In the genomic region with DNA sequence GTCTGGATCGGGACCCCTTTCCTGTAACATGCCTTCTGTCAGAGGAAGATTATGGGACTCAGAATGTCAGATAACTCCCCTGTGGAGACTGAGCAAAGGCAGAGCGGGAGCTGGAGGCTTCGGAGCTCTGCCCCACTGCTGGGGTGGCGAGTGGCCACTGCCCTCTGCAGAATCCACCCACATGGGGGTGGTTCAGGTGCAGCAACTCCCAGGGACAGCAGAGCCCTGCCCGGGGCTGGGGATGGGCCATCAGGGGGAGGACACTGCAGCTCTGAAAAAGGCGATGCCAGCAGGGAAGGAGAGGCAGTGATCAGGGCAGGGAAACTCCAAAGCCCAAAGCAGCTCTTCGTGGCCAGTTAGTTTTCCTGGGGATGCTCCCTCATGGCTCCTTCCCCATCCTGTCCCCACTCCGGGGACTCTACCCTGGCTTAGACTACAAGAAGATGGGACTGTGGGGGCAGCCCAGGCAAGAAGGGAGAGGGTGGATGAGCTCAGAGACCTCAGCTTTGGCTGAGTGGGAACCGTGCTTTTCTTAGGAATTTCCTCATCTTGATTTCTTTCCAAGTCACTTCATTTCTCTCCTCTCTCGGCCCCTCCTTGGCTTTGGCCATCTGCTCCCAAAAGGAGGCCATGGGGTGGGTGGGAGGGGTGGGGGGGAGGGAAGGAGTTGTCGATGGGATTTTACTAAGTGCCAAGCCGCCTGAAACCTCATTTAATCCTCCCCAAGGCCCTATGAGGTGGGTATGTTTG, we compare ENCODE assay signal across 21 cellular contexts. TPM values are rescaled to one million over a fixed set of nuclear protein-coding genes. Genes with fewer than 3 reads are reported as not detected.
A peak's percentile ranks its signal among the peaks of the same experiment; 100 is the strongest.
DNase-seq lines count a peak whose midpoint lies in the region; ATAC-seq lines count a peak whose summit lies in the region.
"Had no signal": no experiment of that assay in that cellular context is flagged by ENCODE, and none has a peak within 500 bp of the region (broad histone marks: within the 10 kb centered on the region; RNA-seq: fewer than 3 reads in every experiment).

No MANE protein-coding gene starts in this region.

- no peak overlapping the region for H3K27ac Mint-ChIP-seq in activated CD4-positive, alpha-beta memory T cell treated with anti-CD3 and anti-CD28 coated beads, Interleukin-2, amount 10 ng/mL, durations not matched to agents 7 days and 5 days
- H3K27ac Mint-ChIP-seq: activated CD4-positive, alpha-beta T cell treated with anti-CD3 and anti-CD28 coated beads, Interleukin-2, amount 10 ng/mL, durations not matched to agents 7 days and 5 days; activated naive CD8-positive, alpha-beta T cell; CD4-positive, CD25-positive, alpha-beta regulatory T cell; stimulated activated memory B cell treated with anti-CD40 and anti-IgM and Interleukin-4, amounts not matched to agents 10 μg/mL and 1 μg/mL and 100 μg/mL, for 72 hours had no signal

- no peaks in the 10 kb centered on the region for H3K36me3 ChIP-seq in SK-N-MC (ENCODE audit: insufficient read depth, low read length)
- peaks cover 0 to 21% (median 4%) of the 10 kb centered on the region in 5 donors for H3K36me3 ChIP-seq in subcutaneous abdominal adipose tissue (ENCODE audit: control insufficient read depth in 5 of 5, insufficient read depth in 5 of 5, low read length in 5 of 5)

- CTCF ChIA-PET in activated CD4-positive, alpha-beta memory T cell treated with anti-CD3 and anti-CD28 coated beads, Interleukin-2, amount 10 ng/mL, durations not matched to agents 7 days and 5 days (lab: Charles Lee): no interaction called here

- peaks cover 40% of the 10 kb centered on the region for H3K27me3 Mint-ChIP-seq in activated CD4-positive, alpha-beta memory T cell treated with anti-CD3 and anti-CD28 coated beads, Interleukin-2, amount 10 ng/mL, durations not matched to agents 7 days and 5 days

- no peak overlapping the region for H3K4me3 ChIP-seq in SK-N-MC
- peak overlapping the region in 2 of 5 donors; percentile 14 to 42 for H3K4me3 ChIP-seq in subcutaneous abdominal adipose tissue (ENCODE audit: low read depth in 1 of 5, low read length in 5 of 5)

- no peaks in the 10 kb centered on the region for H3K9me3 ChIP-seq in SK-N-MC (ENCODE audit: low read depth, low read length)
- no peaks in the 10 kb centered on the region for H3K9me3 ChIP-seq in subcutaneous abdominal adipose tissue (ENCODE audit: control insufficient read depth in 5 of 5, low read length in 5 of 5)

- no peaks in the 10 kb centered on the region for H3K36me3 Mint-ChIP-seq in activated CD4-positive, alpha-beta memory T cell treated with anti-CD3 and anti-CD28 coated beads, Interleukin-2, amount 10 ng/mL, durations not matched to agents 7 days and 5 days (ENCODE audit: low read depth)
- H3K36me3 Mint-ChIP-seq: activated naive CD8-positive, alpha-beta T cell; CD4-positive, CD25-positive, alpha-beta regulatory T cell; stimulated activated memory B cell treated with anti-CD40 and anti-IgM and Interleukin-4, amounts not matched to agents 10 μg/mL and 1 μg/mL and 100 μg/mL, for 72 hours had no signal

- POLR2A ChIA-PET in activated CD4-positive, alpha-beta memory T cell treated with anti-CD3 and anti-CD28 coated beads, Interleukin-2, amount 10 ng/mL, durations not matched to agents 7 days and 5 days (lab: Charles Lee): interaction anchor here (1.5 kb wide), 1 partner anchor 17 kb away, joined by 4 read pairs; no protein-coding TSS in a partner anchor

- DNase-seq in NCI-H2171 treated with DMSO at 0.1 percent for 48 hours (lab: John Stamatoyannopoulos, UW): peak; percentile 43
- DNase-seq in NCI-H2171 (lab: John Stamatoyannopoulos, UW): no peak
- no peak for DNase-seq in SK-N-MC (ENCODE audit: low read depth, low spot score)
- DNase-seq in fibroblast of peridontal ligament (ENCODE audit: extremely low read depth): peak; percentile 70
- DNase-seq in activated CD4-positive, alpha-beta memory T cell treated with anti-CD3 and anti-CD28 coated beads, Interleukin-2, amount 10 ng/mL, durations not matched to agents 7 days and 5 days: no peak
- no peak for DNase-seq in NCI-H510A treated with DMSO at 0.1 percent for 48 hours (lab: John Stamatoyannopoulos, UW)
- DNase-seq: 8988T; activated CD4-positive, alpha-beta T cell treated with anti-CD3 and anti-CD28 coated beads, Interleukin-2, amount 10 ng/mL, durations not matched to agents 7 days and 5 days; CD4-positive, CD25-positive, alpha-beta regulatory T cell; DND-41; NCI-H1436; small intestine; trophoblast cell had no signal

- 0 out of 2 replicates have a peak overlapping the region, but pooled peaks have one; percentile 42 for H3K27ac ChIP-seq in SK-N-MC
- H3K27ac ChIP-seq in subcutaneous abdominal adipose tissue (ENCODE audit: low read depth, low read length): peak overlapping the region; percentile 57

- no peaks in the 10 kb centered on the region for H3K9me3 Mint-ChIP-seq in activated CD4-positive, alpha-beta memory T cell treated with anti-CD3 and anti-CD28 coated beads, Interleukin-2, amount 10 ng/mL, durations not matched to agents 7 days and 5 days
- H3K9me3 Mint-ChIP-seq: activated CD4-positive, alpha-beta T cell treated with anti-CD3 and anti-CD28 coated beads, Interleukin-2, amount 10 ng/mL, durations not matched to agents 7 days and 5 days; stimulated activated memory B cell treated with anti-CD40 and anti-IgM and Interleukin-4, amounts not matched to agents 10 μg/mL and 1 μg/mL and 100 μg/mL, for 72 hours had no signal

- no peak overlapping the region for H3K4me3 Mint-ChIP-seq in activated CD4-positive, alpha-beta memory T cell treated with anti-CD3 and anti-CD28 coated beads, Interleukin-2, amount 10 ng/mL, durations not matched to agents 7 days and 5 days
- H3K4me3 Mint-ChIP-seq: activated CD4-positive, alpha-beta T cell treated with anti-CD3 and anti-CD28 coated beads, Interleukin-2, amount 10 ng/mL, durations not matched to agents 7 days and 5 days; activated naive CD8-positive, alpha-beta T cell; stimulated activated memory B cell treated with anti-CD40 and anti-IgM and Interleukin-4, amounts not matched to agents 10 μg/mL and 1 μg/mL and 100 μg/mL, for 72 hours had no signal

- H3K27me3 ChIP-seq in subcutaneous abdominal adipose tissue (ENCODE audit: control insufficient read depth in 5 of 5, insufficient read depth in 4 of 5, low read length in 5 of 5): peaks cover 22 to 43% (median 33%) of the 10 kb centered on the region in 5 donors

- no peak overlapping the region for H3K9ac ChIP-seq in SK-N-MC (ENCODE audit: insufficient read length)
- no peak overlapping the region for H3K9ac ChIP-seq in subcutaneous abdominal adipose tissue (ENCODE audit: low read length in 5 of 5)

- ATAC-seq in HG03280 (IDR thresholded peaks at IDR 0.05; ENCODE audit: unreplicated experiment): no peak
- ATAC-seq: stimulated activated memory B cell treated with anti-CD40 and anti-IgM and Interleukin-4, amounts not matched to agents 10 μg/mL and 1 μg/mL and 100 μg/mL, for 72 hours had no signal

- H3K4me1 Mint-ChIP-seq in activated CD4-positive, alpha-beta memory T cell treated with anti-CD3 and anti-CD28 coated beads, Interleukin-2, amount 10 ng/mL, durations not matched to agents 7 days and 5 days: peaks cover 17% of the 10 kb centered on the region

- H3K4me1 ChIP-seq in subcutaneous abdominal adipose tissue (ENCODE audit: control insufficient read depth in 5 of 5, insufficient read depth in 5 of 5, low read length in 5 of 5): peaks cover 4 to 86% (median 36%) of the 10 kb centered on the region in 5 donors

RNA-seq across cellular contexts. Expression of a gene that starts 4.0 kb away (rescaled TPM):
- total RNA-seq in activated CD4-positive, alpha-beta memory T cell treated with anti-CD3 and anti-CD28 coated beads, Interleukin-2, amount 10 ng/mL, durations not matched to agents 7 days and 5 days: not detected
- total RNA-seq: activated CD4-positive, alpha-beta T cell treated with anti-CD3 and anti-CD28 coated beads, Interleukin-2, amount 10 ng/mL, durations not matched to agents 7 days and 5 days; CD4-positive, CD25-positive, alpha-beta regulatory T cell; fibroblast of villous mesenchyme; OCI-LY7; osteocyte; SK-MEL-5 had no signal

Comparison
In these comparisons a context has a peak if more than half of its experiments do, and no peak if none do; other contexts are left out.
1. DNase-seq: peak in NCI-H2171 treated with DMSO at 0.1 percent for 48 hours (single experiment) and fibroblast of peridontal ligament (single experiment); none in NCI-H2171 (single experiment), SK-N-MC (single experiment), activated CD4-positive, alpha-beta memory T cell treated with anti-CD3 and anti-CD28 coated beads, Interleukin-2, amount 10 ng/mL, durations not matched to agents 7 days and 5 days (single experiment) and NCI-H510A treated with DMSO at 0.1 percent for 48 hours (single experiment).